1 cellular context compared by ENCODE assay signal in the genomic region with DNA sequence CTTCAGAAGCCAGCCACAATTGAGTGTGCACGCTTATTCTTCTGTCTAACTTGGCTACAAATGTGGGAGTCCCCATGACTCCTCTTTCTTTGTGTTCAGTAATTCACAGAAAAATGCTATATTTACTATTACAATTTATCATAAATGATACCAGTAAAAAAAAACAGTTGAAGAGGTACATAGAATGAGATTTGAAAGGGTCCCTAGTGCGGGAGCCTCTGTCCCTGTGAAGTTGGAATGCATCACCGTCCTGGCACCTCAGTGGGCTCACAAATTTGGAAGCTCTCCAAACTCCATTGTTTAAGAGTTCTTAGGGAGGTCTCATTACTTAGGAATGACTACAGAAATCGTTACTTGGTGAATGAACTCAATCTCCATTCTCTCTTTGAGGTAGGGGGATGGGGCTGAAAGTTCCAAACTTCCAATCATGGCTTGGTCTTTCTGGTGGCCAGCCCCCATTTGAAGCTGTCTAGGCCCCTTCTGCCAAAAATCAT.
TF ChIP-seq lines count a peak whose summit lies in the region.

No MANE protein-coding gene starts in this region.

TF ChIP-seq in SK-N-SH treated with all-trans-retinoic acid at 6 μM for 48 hours, 23 proteins besides CTCF, POLR2A, EP300 and RAD21 (continued from another document):
- TF ChIP-seq, protein P1, sequence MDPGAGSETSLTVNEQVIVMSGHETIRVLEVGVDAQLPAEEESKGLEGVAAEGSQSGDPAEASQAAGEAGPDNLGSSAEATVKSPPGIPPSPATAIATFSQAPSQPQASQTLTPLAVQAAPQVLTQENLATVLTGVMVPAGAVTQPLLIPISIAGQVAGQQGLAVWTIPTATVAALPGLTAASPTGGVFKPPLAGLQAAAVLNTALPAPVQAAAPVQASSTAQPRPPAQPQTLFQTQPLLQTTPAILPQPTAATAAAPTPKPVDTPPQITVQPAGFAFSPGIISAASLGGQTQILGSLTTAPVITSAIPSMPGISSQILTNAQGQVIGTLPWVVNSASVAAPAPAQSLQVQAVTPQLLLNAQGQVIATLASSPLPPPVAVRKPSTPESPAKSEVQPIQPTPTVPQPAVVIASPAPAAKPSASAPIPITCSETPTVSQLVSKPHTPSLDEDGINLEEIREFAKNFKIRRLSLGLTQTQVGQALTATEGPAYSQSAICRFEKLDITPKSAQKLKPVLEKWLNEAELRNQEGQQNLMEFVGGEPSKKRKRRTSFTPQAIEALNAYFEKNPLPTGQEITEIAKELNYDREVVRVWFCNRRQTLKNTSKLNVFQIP (CRISPR knock-in tag; IDR thresholded peaks at IDR 0.05; ENCODE audit: borderline replicate concordance, low read depth) = no peak
- TF ChIP-seq ARNTL (CRISPR knock-in tag; IDR thresholded peaks at IDR 0.05; ENCODE audit: borderline replicate concordance, low read depth) = no peak
- TF ChIP-seq PPARA (CRISPR knock-in tag; IDR thresholded peaks at IDR 0.05; ENCODE audit: borderline replicate concordance) = no peak
- no peak for TF ChIP-seq CSDC2 (CRISPR knock-in tag; IDR thresholded peaks at IDR 0.05)
